In genomic region chr1:40307186-40307585, GRCh38 we compare ENCODE assay signal across 27 cellular contexts. TPM values are rescaled to one million over a fixed set of nuclear protein-coding genes. Genes with fewer than 3 reads are reported as not detected.
DNase-seq lines count a peak whose midpoint lies in the region; ATAC-seq, FAIRE-seq and TF ChIP-seq lines count a peak whose summit lies in the region.
"Had no signal": no experiment of that assay in that cellular context is flagged by ENCODE, and none has a peak within 500 bp of the region (broad histone marks: within the 10 kb centered on the region; RNA-seq: fewer than 3 reads in every experiment).

No MANE protein-coding gene starts in this region.

- H3K79me2 ChIP-seq in K562 (ENCODE audit: control insufficient read depth, insufficient read depth, low read length): no peaks in the 10 kb centered on the region

- 44% methylated on average over 6 of the region's 6 CpGs for WGBS in K562 (ENCODE audit: insufficient coverage, low coverage, missing lambda C conversion rate)
- no CpG with 5 or more reads among the region's 6 CpGs for WGBS in neuronal stem cell (ENCODE audit: extremely low coverage in 2 of 2, insufficient read length in 2 of 2, insufficient replicate concordance in 1 of 2), 2 donors

- intact Hi-C loops in K562 (cut with micrococcal nuclease): no loop called here

- no peak overlapping the region for H3K27ac Mint-ChIP-seq in glutamatergic neuron (ENCODE audit: unreplicated experiment)
- H3K27ac Mint-ChIP-seq in osteocyte (ENCODE audit: unreplicated experiment): no peak overlapping the region
- H3K27ac Mint-ChIP-seq: CD4-positive, alpha-beta memory T cell; GM23338; H9; HFFc6 had no signal

- no peaks in the 10 kb centered on the region for H4K20me1 ChIP-seq in K562 (replicated peaks; ENCODE audit: control insufficient read depth, insufficient read depth, low read length)

- CTCF ChIA-PET in HEK293 (lab: Yijun Ruan, JAX) (no interaction called here), K562 (lab: Yijun Ruan, JAX; ENCODE audit: low intra/inter-chr PET ratio) (no interaction called here)

- H3K9me3 Mint-ChIP-seq in glutamatergic neuron (ENCODE audit: unreplicated experiment) (no peaks in the 10 kb centered on the region), osteocyte (ENCODE audit: unreplicated experiment) (no peaks in the 10 kb centered on the region)
- H3K9me3 Mint-ChIP-seq: CD4-positive, alpha-beta memory T cell; GM23338; H9; HFFc6 had no signal

- H4K91ac ChIP-seq in neuronal stem cell (ENCODE audit: low read depth, low read length, poor library complexity): peak overlapping the region; percentile 79

- no peak overlapping the region for H2BK5ac ChIP-seq in neuronal stem cell (ENCODE audit: low read length)

- H3K14ac ChIP-seq in neuronal stem cell (ENCODE audit: low read length): peak overlapping the region; percentile 32

- POLR2A ChIA-PET in HEK293 (lab: Yijun Ruan, JAX): no interaction called here
- POLR2A ChIA-PET in K562 (lab: Yijun Ruan, JAX): no interaction called here

- peaks cover 3% of the 10 kb centered on the region for H3K27me3 Mint-ChIP-seq in glutamatergic neuron (ENCODE audit: unreplicated experiment)
- no peaks in the 10 kb centered on the region for H3K27me3 Mint-ChIP-seq in osteocyte (ENCODE audit: unreplicated experiment)
- H3K27me3 Mint-ChIP-seq: CD4-positive, alpha-beta memory T cell had no signal

- H3K9me3 ChIP-seq in HEK293 (ENCODE audit: control insufficient read depth, insufficient read depth, low read depth, low read length) (no peaks in the 10 kb centered on the region), K562 (replicated peaks; ENCODE audit: control insufficient read depth, insufficient read depth, low read depth, low read length) (no peaks in the 10 kb centered on the region), neuronal stem cell (replicated peaks in 1 of 2; ENCODE audit: control insufficient read depth in 2 of 2, insufficient read depth in 1 of 2, low read depth in 1 of 2, low read length in 2 of 2) (no peaks in the 10 kb centered on the region)

- no peak overlapping the region for H3K4me3 ChIP-seq in HEK293 (ENCODE audit: low read depth, low read length)
- no peak overlapping the region for H3K4me3 ChIP-seq in K562
- H3K4me3 ChIP-seq in neuronal stem cell (ENCODE audit: low read length in 2 of 2): no peak overlapping the region
- H3K4me3 ChIP-seq: GM23338 had no signal

- H3K36me3 ChIP-seq in HEK293 (ENCODE audit: control insufficient read depth in 2 of 2, insufficient read depth in 1 of 2, low read length in 2 of 2) (no peaks in the 10 kb centered on the region), K562 (ENCODE audit: control insufficient read depth, insufficient read depth, low read length) (no peaks in the 10 kb centered on the region), neuronal stem cell (replicated peaks in 1 of 2; ENCODE audit: control insufficient read depth in 2 of 2, insufficient read depth in 2 of 2, low read length in 2 of 2) (no peaks in the 10 kb centered on the region)

- in situ Hi-C loops in K562 (cut with MboI): loop anchor here (10.0 kb wide), 1 partner anchor 152 kb away; no protein-coding TSS in a partner anchor

- TF ChIP-seq CTCF in HEK293 (tag by site-specific recombination; IDR thresholded peaks at IDR 0.05) (no peak), K562 (IDR thresholded peaks at IDR 0.05 in 2 of 3, conservative IDR thresholded peaks at IDR 0.05 in 1 of 3; ENCODE audit: insufficient read depth in 2 of 3, low read depth in 1 of 3, low read length in 3 of 3) (no peak), glutamatergic neuron (IDR thresholded peaks at IDR 0.05; ENCODE audit: partially characterized antibody, unreplicated experiment) (no peak), osteocyte (IDR thresholded peaks at IDR 0.05) (no peak)

- peak overlapping the region in 1 of 2 experiments; percentile 70; a peak in 1 of 4 replicates for H3K9ac ChIP-seq in K562 (ENCODE audit: insufficient read depth in 1 of 2, low read depth in 2 of 2, low read length in 2 of 2)
- no peak overlapping the region for H3K9ac ChIP-seq in neuronal stem cell (ENCODE audit: low read depth, low read length, poor library complexity)

- H3K79me1 ChIP-seq in neuronal stem cell (ENCODE audit: low read depth, low read length): no peaks in the 10 kb centered on the region

- H3K18ac ChIP-seq in neuronal stem cell (ENCODE audit: low read length): peak overlapping the region; percentile 79

- no peak for TF ChIP-seq EP300 in K562 (IDR thresholded peaks at IDR 0.05; ENCODE audit: low read length)

- DNase-seq in K562 (ENCODE audit: extremely low read depth in 1 of 4, low spot score in 3 of 4) (no peak), neuronal stem cell (ENCODE audit: low spot score) (no peak), substantia nigra (lab: John Stamatoyannopoulos, UW) (no peak), AG08396 (ENCODE audit: low spot score) (no peak), glutamatergic neuron (no peak), osteocyte (ENCODE audit: extremely low spot score, unreplicated experiment) (no peak)
- DNase-seq: C1 segment of cervical spinal cord; Calu3; CD4-positive, alpha-beta memory T cell; COR-L47; DMS53; DMS79 treated with DMSO at 0.1 percent for 48 hours; GF-D8; H9; HFFc6 had no signal

- H3K36me3 Mint-ChIP-seq in glutamatergic neuron (ENCODE audit: unreplicated experiment) (no peaks in the 10 kb centered on the region), osteocyte (ENCODE audit: unreplicated experiment) (no peaks in the 10 kb centered on the region)
- H3K36me3 Mint-ChIP-seq: CD4-positive, alpha-beta memory T cell had no signal

- no peak overlapping the region for H3K27ac ChIP-seq in HEK293 (ENCODE audit: extremely low read depth, low read depth, low read length)
- no peak overlapping the region for H3K27ac ChIP-seq in K562 (ENCODE audit: extremely low read depth, low read depth, low read length)
- H3K27ac ChIP-seq in neuronal stem cell (replicated peaks; ENCODE audit: low read length): no peak overlapping the region
- H3K27ac ChIP-seq in substantia nigra (ENCODE audit: low read depth, low read length, poor library complexity, severe bottlenecking): peak overlapping the region; percentile 89
- H3K27ac ChIP-seq: 22Rv1 had no signal

- TF ChIP-seq RAD21 in K562 (CRISPR knock-in tag; conservative IDR thresholded peaks at IDR 0.05 in 1 of 2, IDR thresholded peaks at IDR 0.05 in 1 of 2): no peak

- H2BK12ac ChIP-seq in neuronal stem cell (ENCODE audit: low read length): peak overlapping the region; percentile 46

- no peaks in the 10 kb centered on the region for H3K4me1 ChIP-seq in HEK293 (ENCODE audit: control insufficient read depth, insufficient read depth, low read length)
- H3K4me1 ChIP-seq in K562 (replicated peaks in 1 of 2; ENCODE audit: control insufficient read depth in 2 of 2, insufficient read depth in 2 of 2, low read length in 2 of 2): peaks cover 8 to 27% of the 10 kb centered on the region in 2 experiments; a peak in 4 of 5 replicates
- H3K4me1 ChIP-seq in neuronal stem cell (ENCODE audit: control insufficient read depth in 2 of 2, insufficient read depth in 1 of 2, low read depth in 1 of 2, low read length in 2 of 2): peaks cover 0 to 9% of the 10 kb centered on the region in 2 donors

- H3K4ac ChIP-seq in neuronal stem cell (ENCODE audit: low read length): no peak overlapping the region

- H3K4me1 Mint-ChIP-seq in glutamatergic neuron (ENCODE audit: low read depth, unreplicated experiment) (no peaks in the 10 kb centered on the region), osteocyte (ENCODE audit: unreplicated experiment) (no peaks in the 10 kb centered on the region)
- H3K4me1 Mint-ChIP-seq: GM23338 had no signal

- BruUV-seq in K562 (replicated peaks; lab: Mats Ljungman, UMichigan): no TSS peak

- H3K23ac ChIP-seq in neuronal stem cell (ENCODE audit: low read depth, low read length, poor library complexity): peak overlapping the region; percentile 56

- H2AK5ac ChIP-seq in neuronal stem cell (ENCODE audit: low read depth, low read length): peak overlapping the region; percentile 57

- TF ChIP-seq POLR2A in K562 (conservative IDR thresholded peaks at IDR 0.05): no peak

- H2BK120ac ChIP-seq in neuronal stem cell (ENCODE audit: low read depth, low read length): no peak overlapping the region

- H3K4me2 ChIP-seq in K562 (ENCODE audit: insufficient read depth, low read length) (no peak overlapping the region), neuronal stem cell (ENCODE audit: insufficient read depth, low read length, poor library complexity, severe bottlenecking) (no peak overlapping the region)
- H3K4me2 ChIP-seq: GM23338 had no signal

- no peak overlapping the region for H3K4me3 Mint-ChIP-seq in glutamatergic neuron (ENCODE audit: unreplicated experiment)
- no peak overlapping the region for H3K4me3 Mint-ChIP-seq in osteocyte (ENCODE audit: unreplicated experiment)
- H3K4me3 Mint-ChIP-seq: CD4-positive, alpha-beta memory T cell; GM23338; H9; HFFc6 had no signal

- H2BK15ac ChIP-seq in neuronal stem cell (ENCODE audit: low read length): peak overlapping the region; percentile 3

- H3K9me1 ChIP-seq in K562 (ENCODE audit: control insufficient read depth, insufficient read depth, low read length): no peaks in the 10 kb centered on the region

- H2AFZ ChIP-seq in K562 (ENCODE audit: low read depth, low read length): no peak overlapping the region
- no peak overlapping the region for H2AFZ ChIP-seq in neuronal stem cell (ENCODE audit: low read length)
- H2AFZ ChIP-seq: GM23338 had no signal

- no peak overlapping the region for H4K8ac ChIP-seq in neuronal stem cell (ENCODE audit: low read depth, low read length)

- no peak for ATAC-seq in K562
- ATAC-seq: GM23338, HCT116 had no signal

- H3K27me3 ChIP-seq in K562 (ENCODE audit: control insufficient read depth in 2 of 2, insufficient read depth in 2 of 2, low read length in 2 of 2) (no peaks in the 10 kb centered on the region; a peak in 1 of 5 replicates), neuronal stem cell (ENCODE audit: control insufficient read depth in 3 of 3, insufficient read depth in 3 of 3, low read depth in 1 of 3, low read length in 3 of 3) (no peaks in the 10 kb centered on the region)

- peak; percentile 6 for FAIRE-seq in K562 (lab: Jason Lieb, UNC)
- FAIRE-seq: A204.1, GM12891, GM18507 had no signal

RNA-seq across cellular contexts. Expression of gene COL9A2, which starts 9.9 kb away (rescaled TPM):
- total RNA-seq in K562 (2011; cell fraction: chromatin; rRNA removed; ENCODE audit: low replicate concordance): 0.58 and 1.9 TPM in 2 replicates
- 0.53 and 1.3 TPM in 2 replicates for total RNA-seq in K562 (2011; cell fraction: nucleolus; rRNA removed)
- total RNA-seq in K562 (2011; cell fraction: nucleoplasm; rRNA removed): 0.73 and 1.1 TPM in 2 replicates
- total RNA-seq in K562 (2014; rRNA removed) (0.90 and 0.95 TPM in 2 replicates), K562 (2014; rRNA removed; fragmentation: Illumina TruSeq; extraction: Trizol) (0.06 and 0.15 TPM in 2 replicates), K562 (2015; rRNA removed; fragmentation: Illumina TruSeq; extraction: Trizol) (0.60 and 0.72 TPM in 2 replicates), K562 (2021) (0.47 and 0.72 TPM in 2 replicates), glutamatergic neuron (ENCODE audit: unreplicated experiment) (3.3 TPM), osteocyte (2.1 and 2.7 TPM in 2 replicates)
- polyA plus RNA-seq in K562 (2011; rRNA removed) (0.31 and 0.45 TPM in 2 replicates), K562 (2014; fragmentation: Illumina TruSeq; extraction: Trizol) (0.24 and 0.54 TPM in 2 replicates), K562 (2014; fragmentation: Nextera tagmentation; extraction: Ambion mirVana) (under 1 TPM; 0.03 TPM), K562 (2014; rRNA removed) (1.5 and 2.2 TPM in 2 replicates)
- 0.46 and 0.47 TPM in 2 replicates for polyA plus RNA-seq in K562 (2011; cell fraction: cytosol; rRNA removed)
- polyA plus RNA-seq in K562 (2011; cell fraction: nucleus; rRNA removed): 3.7 and 4.4 TPM in 2 replicates
- 0.78 and 3.8 TPM in 2 replicates for polyA plus RNA-seq in K562 (2012)
- polyA minus RNA-seq in K562 (2011; rRNA and poly(A)+ RNA removed): 0.11 and 0.30 TPM in 2 replicates
- polyA minus RNA-seq in K562 (2011; cell fraction: cytosol; rRNA and poly(A)+ RNA removed): 1.6 TPM in 1 of 2 replicates, not detected in the other
- 0.13 and 1.4 TPM in 2 replicates for polyA minus RNA-seq in K562 (2011; cell fraction: nucleus; rRNA and poly(A)+ RNA removed)
- 18.6 TPM for polyA plus RNA-seq in neuronal stem cell (2013, experiment 1 of 2)
- polyA plus RNA-seq in neuronal stem cell (2013, experiment 2 of 2): 18.6 TPM

RNA-seq across cellular contexts. Expression of gene ZMPSTE24, which starts 49.1 kb away (rescaled TPM):
- 31.5 and 69.9 TPM in 2 replicates for total RNA-seq in K562 (2011; cell fraction: chromatin; rRNA removed; ENCODE audit: low replicate concordance)
- 36.2 and 41.8 TPM in 2 replicates for total RNA-seq in K562 (2011; cell fraction: nucleolus; rRNA removed)
- total RNA-seq in K562 (2011; cell fraction: nucleoplasm; rRNA removed): 53.6 and 61.9 TPM in 2 replicates
- 45.0 and 45.6 TPM in 2 replicates for total RNA-seq in K562 (2014; rRNA removed)
- 74.4 and 86.4 TPM in 2 replicates for total RNA-seq in K562 (2014; rRNA removed; fragmentation: Illumina TruSeq; extraction: Trizol)
- 62.7 and 68.8 TPM in 2 replicates for total RNA-seq in K562 (2015; rRNA removed; fragmentation: Illumina TruSeq; extraction: Trizol)
- 51.2 and 53.3 TPM in 2 replicates for total RNA-seq in K562 (2021)
- polyA plus RNA-seq in K562 (2011; rRNA removed): 28.1 and 30.7 TPM in 2 replicates
- polyA plus RNA-seq in K562 (2011; cell fraction: cytosol; rRNA removed): 6.8 and 14.9 TPM in 2 replicates
- polyA plus RNA-seq in K562 (2011; cell fraction: nucleus; rRNA removed): 7.0 and 8.9 TPM in 2 replicates
- 22.3 and 37.2 TPM in 2 replicates for polyA plus RNA-seq in K562 (2012)
- polyA plus RNA-seq in K562 (2014; fragmentation: Illumina TruSeq; extraction: Trizol): 53.2 and 64.3 TPM in 2 replicates
- polyA plus RNA-seq in K562 (2014; fragmentation: Nextera tagmentation; extraction: Ambion mirVana): 10 to 100 TPM; 73.5 to 75.9 TPM
- polyA plus RNA-seq in K562 (2014; rRNA removed): 39.0 and 39.1 TPM in 2 replicates
- 41.5 and 48.6 TPM in 2 replicates for polyA minus RNA-seq in K562 (2011; rRNA and poly(A)+ RNA removed)
- polyA minus RNA-seq in K562 (2011; cell fraction: cytosol; rRNA and poly(A)+ RNA removed): 33.5 and 34.7 TPM in 2 replicates
- polyA minus RNA-seq in K562 (2011; cell fraction: nucleus; rRNA and poly(A)+ RNA removed): 9.4 and 16.2 TPM in 2 replicates
- 16.6 TPM for polyA plus RNA-seq in neuronal stem cell (2013, experiment 1 of 2)
- polyA plus RNA-seq in neuronal stem cell (2013, experiment 2 of 2): 17.6 TPM
- 32.8 TPM for total RNA-seq in glutamatergic neuron (ENCODE audit: unreplicated experiment)
- 41.2 and 43.4 TPM in 2 replicates for total RNA-seq in osteocyte

RNA-seq across cellular contexts. Expression of gene TMCO2, which starts 59.4 kb away (rescaled TPM):
- total RNA-seq in K562 (2011; cell fraction: chromatin; rRNA removed; ENCODE audit: low replicate concordance): not detected in 2 replicates
- total RNA-seq in K562 (2011; cell fraction: nucleolus; rRNA removed): not detected in 2 replicates
- total RNA-seq in K562 (2011; cell fraction: nucleoplasm; rRNA removed): not detected in 2 replicates
- total RNA-seq in K562 (2014; rRNA removed): not detected in 2 replicates
- not detected in 2 replicates for total RNA-seq in K562 (2014; rRNA removed; fragmentation: Illumina TruSeq; extraction: Trizol)
- total RNA-seq in K562 (2015; rRNA removed; fragmentation: Illumina TruSeq; extraction: Trizol): not detected in 2 replicates
- total RNA-seq in K562 (2021): not detected in 2 replicates
- polyA plus RNA-seq in K562 (2011; rRNA removed): not detected in 2 replicates
- polyA plus RNA-seq in K562 (2011; cell fraction: cytosol; rRNA removed): not detected in 2 replicates
- not detected in 2 replicates for polyA plus RNA-seq in K562 (2011; cell fraction: nucleus; rRNA removed)
- polyA plus RNA-seq in K562 (2012): not detected in 2 replicates
- not detected in 2 replicates for polyA plus RNA-seq in K562 (2014; fragmentation: Illumina TruSeq; extraction: Trizol)
- not detected for polyA plus RNA-seq in K562 (2014; fragmentation: Nextera tagmentation; extraction: Ambion mirVana)
- polyA plus RNA-seq in K562 (2014; rRNA removed): not detected in 2 replicates
- polyA minus RNA-seq in K562 (2011; rRNA and poly(A)+ RNA removed): not detected in 2 replicates
- not detected in 2 replicates for polyA minus RNA-seq in K562 (2011; cell fraction: cytosol; rRNA and poly(A)+ RNA removed)
- not detected in 2 replicates for polyA minus RNA-seq in K562 (2011; cell fraction: nucleus; rRNA and poly(A)+ RNA removed)
- not detected for polyA plus RNA-seq in neuronal stem cell (2013, experiment 1 of 2)
- not detected for polyA plus RNA-seq in neuronal stem cell (2013, experiment 2 of 2)
- not detected for total RNA-seq in glutamatergic neuron (ENCODE audit: unreplicated experiment)
- total RNA-seq in osteocyte: not detected in 2 replicates
- total RNA-seq: Calu3, Daoy, G401, GM23338, H4, H9, HFFc6 had no signal
- polyA plus RNA-seq: AG04450; BJ; CD4-positive, alpha-beta memory T cell; GM23338 had no signal
